ENCODE assay signal across 8 cellular contexts in the genomic region with DNA sequence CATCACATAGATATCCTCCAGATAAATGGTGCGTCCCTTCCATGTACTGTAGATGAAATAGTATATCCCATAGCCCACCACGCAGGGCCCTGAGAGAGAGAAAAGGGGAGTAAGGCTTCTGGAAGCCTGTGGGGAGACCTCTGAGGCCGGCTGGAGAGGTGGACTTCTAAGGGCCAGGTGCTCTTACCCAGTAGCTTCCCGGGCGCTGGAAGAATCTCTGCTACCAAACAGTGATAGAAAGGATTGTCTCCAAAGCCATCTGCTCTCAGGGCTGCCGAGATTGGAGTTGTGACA. TPM values are rescaled to one million over a fixed set of nuclear protein-coding genes. Genes with fewer than 3 reads are reported as not detected.
A peak's percentile ranks its signal among the peaks of the same experiment; 100 is the strongest.
DNase-seq lines count a peak whose midpoint lies in the region; ATAC-seq and TF ChIP-seq lines count a peak whose summit lies in the region.

No MANE protein-coding gene starts in this region.

- H3K9ac ChIP-seq in SU-DHL-6 (ENCODE audit: low read length): peak overlapping the region; percentile 74

- H2AFZ ChIP-seq in SU-DHL-6 (ENCODE audit: low read depth, low read length, severe bottlenecking): peak overlapping the region; percentile 95

- no peak for TF ChIP-seq CTCF in SU-DHL-6 (IDR thresholded peaks at IDR 0.05; ENCODE audit: insufficient read depth, low read length, poor library complexity, severe bottlenecking)
- no peak for TF ChIP-seq CTCF in fibroblast of pulmonary artery (IDR thresholded peaks at IDR 0.05; ENCODE audit: low read length, missing control alignments)
- no peak for TF ChIP-seq CTCF in psoas muscle (IDR thresholded peaks at IDR 0.05)

- no peaks in the 10 kb centered on the region for H3F3A ChIP-seq in SU-DHL-6 (ENCODE audit: insufficient read depth)

- H3K36me3 ChIP-seq in SU-DHL-6 (ENCODE audit: low read length) (no peaks in the 10 kb centered on the region), psoas muscle (ENCODE audit: insufficient read depth in 1 of 2, low read depth in 1 of 2) (peaks cover 0 to 11% of the 10 kb centered on the region in 2 donors)

- WGBS in psoas muscle, 3 donors: 12 to 25% (median 17%) methylated on average over 6 of the region's 6 CpGs

- TF ChIP-seq POLR2A in GM18505 (IDR thresholded peaks at IDR 0.05; ENCODE audit: borderline replicate concordance, extremely low read depth, insufficient read depth, insufficient read length): no peak

- H3K27ac ChIP-seq in SU-DHL-6 (ENCODE audit: low read depth, low read length) (no peak overlapping the region), psoas muscle (peak overlapping the region; percentile 97)

- H3K79me2 ChIP-seq in SU-DHL-6 (ENCODE audit: insufficient read depth, low read length): no peaks in the 10 kb centered on the region

- peak in 1 of 4 donors; percentile 9 for ATAC-seq in psoas muscle
- no peak for ATAC-seq in GM18505 (IDR thresholded peaks at IDR 0.05; ENCODE audit: unreplicated experiment)
- ATAC-seq in HG03521 (IDR thresholded peaks at IDR 0.05; ENCODE audit: unreplicated experiment): no peak
- ATAC-seq in GM21825 (IDR thresholded peaks at IDR 0.05; ENCODE audit: unreplicated experiment): no peak

- DNase-seq in GM04504 (ENCODE audit: low read depth): peak; percentile 11
- no peak for DNase-seq in fibroblast of pulmonary artery (ENCODE audit: low read depth)
- peak in 1 of 2 donors; percentile 54 for DNase-seq in psoas muscle
- DNase-seq in hypothalamus (lab: John Stamatoyannopoulos, UW): no peak

- intact Hi-C loops in psoas muscle (cut with DNase I): loop anchor here (2.0 to 10.0 kb wide), 2 partner anchors 58 to 218 kb away; no protein-coding TSS in a partner anchor

- H4K20me1 ChIP-seq in SU-DHL-6 (ENCODE audit: low read depth, low read length): no peaks in the 10 kb centered on the region

- H3K4me1 ChIP-seq in psoas muscle: peaks cover 13% of the 10 kb centered on the region

- peak overlapping the region; percentile 87 for H3K4me2 ChIP-seq in SU-DHL-6 (ENCODE audit: low read depth, low read length, poor library complexity, severe bottlenecking)

- H3K27me3 ChIP-seq in SU-DHL-6 (ENCODE audit: low read length): no peaks in the 10 kb centered on the region
- H3K27me3 ChIP-seq in psoas muscle (ENCODE audit: insufficient read depth in 3 of 3, low read length in 2 of 3): no peaks in the 10 kb centered on the region

- no peaks in the 10 kb centered on the region for H3K9me2 ChIP-seq in SU-DHL-6 (replicated peaks; ENCODE audit: insufficient read depth, low read length)

- H3K4me3 ChIP-seq in SU-DHL-6 (ENCODE audit: insufficient read depth, low read length, poor library complexity, severe bottlenecking): peak overlapping the region; percentile 72
- peak overlapping the region; percentile 91 for H3K4me3 ChIP-seq in fibroblast of pulmonary artery (replicated peaks; ENCODE audit: low read depth, low read length)
- H3K4me3 ChIP-seq in psoas muscle: peak overlapping the region; percentile 92

- H3K9me3 ChIP-seq in SU-DHL-6 (ENCODE audit: insufficient read depth, low read length): no peaks in the 10 kb centered on the region
- H3K9me3 ChIP-seq in psoas muscle: no peaks in the 10 kb centered on the region

RNA-seq across cellular contexts. Expression of a gene that starts 0.7 kb away (rescaled TPM):
- 10 to 100 TPM; 60.7 to 70.4 (median 66.2) TPM for total RNA-seq in psoas muscle
- polyA plus RNA-seq in psoas muscle: 100 to 1,000 TPM; 105 to 112 (median 108) TPM

RNA-seq across cellular contexts. Expression of a gene that starts 3.0 kb away (rescaled TPM):
- 1 to 10 TPM in 1 of 4 donors, under 1 TPM in 3; 0.19 to 1.6 (median 0.55) TPM for total RNA-seq in psoas muscle
- polyA plus RNA-seq in psoas muscle: under 1 TPM; 0.26 to 0.53 (median 0.45) TPM

RNA-seq across cellular contexts. Expression of a gene that starts 12.2 kb away (rescaled TPM):
- total RNA-seq in psoas muscle: 100 to 1,000 TPM; 105 to 120 (median 114) TPM
- polyA plus RNA-seq in psoas muscle: 100 to 1,000 TPM in 1 of 3 donors, 10 to 100 TPM in 2; 88.2 to 164 (median 92.1) TPM

RNA-seq across cellular contexts. Expression of a gene that starts 23.8 kb away (rescaled TPM):
- total RNA-seq in psoas muscle: 1 to 10 TPM in 2 of 4 donors, under 1 TPM in 2; 0.78 to 5.7 (median 1.3) TPM
- polyA plus RNA-seq in psoas muscle: 1 to 10 TPM in 1 of 3 donors, under 1 TPM in 2; 0.36 to 1.0 (median 0.51) TPM

RNA-seq across cellular contexts. Expression of a gene that starts 37.0 kb away (rescaled TPM):
- under 1 TPM; 0.19 to 0.71 (median 0.28) TPM for total RNA-seq in psoas muscle
- under 1 TPM; 0.11 to 0.20 (median 0.17) TPM for polyA plus RNA-seq in psoas muscle
